ENCODE assay signal across 8 cellular contexts in genomic region chr2:85852979-85853498, GRCh38. TPM values are rescaled to one million over a fixed set of nuclear protein-coding genes. Genes with fewer than 3 reads are reported as not detected.
DNase-seq lines count a peak whose midpoint lies in the region; ATAC-seq, FAIRE-seq and TF ChIP-seq lines count a peak whose summit lies in the region.

No MANE protein-coding gene starts in this region.

- peak; percentile 87 for DNase-seq in GM12865 (ENCODE audit: low read depth)
- peak; percentile 77 for DNase-seq in central memory CD4-positive, alpha-beta T cell
- DNase-seq in sciatic nerve (ENCODE audit: low spot score) = no peak
- DNase-seq in Calu3 = no peak
- DNase-seq in NCI-H446 treated with DMSO at 0.1 percent for 48 hours (lab: John Stamatoyannopoulos, UW) = no peak
- no peak for DNase-seq in GM19239 (ENCODE audit: insufficient read length, low spot score)

- H3K27ac Mint-ChIP-seq in T-helper 1 cell treated with Interleukin-12 subunit alpha and Interleukin-12 subunit beta and Interleukin-4 antibody, amounts not matched to agents 30 μg/mL and 1 μg/mL, for 36 hours = peak overlapping the region; percentile 99
- H3K27ac Mint-ChIP-seq in Calu3 (ENCODE audit: unreplicated experiment) = no peak overlapping the region

- H3K4me3 ChIP-seq in GM12865 (ENCODE audit: low read depth, low read length) = peak overlapping the region; percentile 38

- peaks cover 12% of the 10 kb centered on the region for H3K9me3 Mint-ChIP-seq in T-helper 1 cell treated with Interleukin-12 subunit alpha and Interleukin-12 subunit beta and Interleukin-4 antibody, amounts not matched to agents 30 μg/mL and 1 μg/mL, for 36 hours
- H3K9me3 Mint-ChIP-seq in Calu3 (ENCODE audit: low read depth, unreplicated experiment) = no peaks in the 10 kb centered on the region

- intact Hi-C loops in sciatic nerve (cut with DNase I) = no loop called here
- intact Hi-C loops in Calu3 (cut with micrococcal nuclease; ENCODE audit: unreplicated experiment) = no loop called here

- BruUV-seq in Calu3 (replicated peaks; lab: Mats Ljungman, UMichigan) = no TSS peak

- peaks cover 72% of the 10 kb centered on the region for H3K4me1 Mint-ChIP-seq in T-helper 1 cell treated with Interleukin-12 subunit alpha and Interleukin-12 subunit beta and Interleukin-4 antibody, amounts not matched to agents 30 μg/mL and 1 μg/mL, for 36 hours (ENCODE audit: low read depth)
- H3K4me1 Mint-ChIP-seq in Calu3 (ENCODE audit: low read depth, unreplicated experiment) = no peaks in the 10 kb centered on the region

- peak overlapping the region; percentile 85 for H3K4me3 Mint-ChIP-seq in T-helper 1 cell treated with Interleukin-12 subunit alpha and Interleukin-12 subunit beta and Interleukin-4 antibody, amounts not matched to agents 30 μg/mL and 1 μg/mL, for 36 hours
- no peak overlapping the region for H3K4me3 Mint-ChIP-seq in Calu3 (ENCODE audit: low read depth, unreplicated experiment)

- ATAC-seq in HG02759 (IDR thresholded peaks at IDR 0.05; ENCODE audit: unreplicated experiment) = peak; percentile 78
- peak; percentile 76 for ATAC-seq in sciatic nerve

- FAIRE-seq in GM19239 (lab: Jason Lieb, UNC) = no peak

- H3K36me3 Mint-ChIP-seq in T-helper 1 cell treated with Interleukin-12 subunit alpha and Interleukin-12 subunit beta and Interleukin-4 antibody, amounts not matched to agents 30 μg/mL and 1 μg/mL, for 36 hours (ENCODE audit: low read depth) = peaks cover 66% of the 10 kb centered on the region
- H3K36me3 Mint-ChIP-seq in Calu3 (ENCODE audit: insufficient read depth, unreplicated experiment) = no peaks in the 10 kb centered on the region

- CTCF ChIA-PET in Calu3 (lab: Charles Lee) = no interaction called here

- TF ChIP-seq CTCF in GM12865 (IDR thresholded peaks at IDR 0.05; ENCODE audit: insufficient read depth, low read depth, low read length, missing control alignments) (no peak), Calu3 (IDR thresholded peaks at IDR 0.05; ENCODE audit: unreplicated experiment) (no peak)

- no peaks in the 10 kb centered on the region for H3K27me3 Mint-ChIP-seq in T-helper 1 cell treated with Interleukin-12 subunit alpha and Interleukin-12 subunit beta and Interleukin-4 antibody, amounts not matched to agents 30 μg/mL and 1 μg/mL, for 36 hours (ENCODE audit: low read depth)
- H3K27me3 Mint-ChIP-seq in Calu3 (ENCODE audit: unreplicated experiment) = peaks cover 40% of the 10 kb centered on the region

RNA-seq across cellular contexts. Expression of gene ST3GAL5, which starts 35.8 kb away (rescaled TPM):
- total RNA-seq in sciatic nerve (46.1 TPM), Calu3 (2022) (3.5 and 3.8 TPM in 2 replicates)

Comparison
In these comparisons a context has a peak if more than half of its experiments do, and no peak if none do; other contexts are left out.
1. DNase-seq: peak in GM12865 (single experiment) and central memory CD4-positive, alpha-beta T cell (single experiment); none in sciatic nerve (single experiment), Calu3 (single experiment), NCI-H446 treated with DMSO at 0.1 percent for 48 hours (single experiment) and GM19239 (single experiment).